Comparison of ENCODE assay signal across 10 cellular contexts in genomic region chr2:64402876-64403275, GRCh38. TPM values are rescaled to one million over a fixed set of nuclear protein-coding genes. Genes with fewer than 3 reads are reported as not detected.
A peak's percentile ranks its signal among the peaks of the same experiment; 100 is the strongest.
DNase-seq lines count a peak whose midpoint lies in the region; ATAC-seq and TF ChIP-seq lines count a peak whose summit lies in the region.
"Had no signal": no experiment of that assay in that cellular context is flagged by ENCODE, and none has a peak within 500 bp of the region (broad histone marks: within the 10 kb centered on the region; RNA-seq: fewer than 3 reads in every experiment).

No MANE protein-coding gene starts in this region.

- DNase-seq in EL (peak; percentile 7), SJCRH30 (peak; percentile 16 to 52), fibroblast of pulmonary artery (ENCODE audit: low read depth) (peak; percentile 65), psoas muscle (no peak), hepatic stellate cell (ENCODE audit: low spot score) (no peak), NCI-H128 (lab: John Stamatoyannopoulos, UW; ENCODE audit: unreplicated experiment) (no peak)
- DNase-seq: erythroblast, NCI-H524 had no signal

- no peaks in the 10 kb centered on the region for H3K36me3 ChIP-seq in SJCRH30
- no peaks in the 10 kb centered on the region for H3K36me3 ChIP-seq in psoas muscle (ENCODE audit: insufficient read depth in 1 of 2, low read depth in 1 of 2)

- H3K9me3 ChIP-seq in SJCRH30 (replicated peaks), result no peaks in the 10 kb centered on the region
- H3K9me3 ChIP-seq in psoas muscle, result no peaks in the 10 kb centered on the region

- H3K27me3 ChIP-seq in SJCRH30 (no peaks in the 10 kb centered on the region), psoas muscle (ENCODE audit: insufficient read depth in 3 of 3, low read length in 2 of 3) (no peaks in the 10 kb centered on the region)

- ATAC-seq in psoas muscle (peak; percentile 67 to 81 (median 70)), GM18511 (IDR thresholded peaks at IDR 0.05; ENCODE audit: unreplicated experiment) (no peak), HG03135 (IDR thresholded peaks at IDR 0.05; ENCODE audit: unreplicated experiment) (no peak)

- no peak overlapping the region for H3K4me3 ChIP-seq in SJCRH30
- H3K4me3 ChIP-seq in fibroblast of pulmonary artery (replicated peaks; ENCODE audit: low read depth, low read length), result no peak overlapping the region
- no peak overlapping the region for H3K4me3 ChIP-seq in psoas muscle

- TF ChIP-seq CTCF in fibroblast of pulmonary artery (IDR thresholded peaks at IDR 0.05; ENCODE audit: low read length, missing control alignments), result peak; percentile 13
- peak; percentile 14 for TF ChIP-seq CTCF in psoas muscle (IDR thresholded peaks at IDR 0.05)

- H3K27ac ChIP-seq in SJCRH30, result no peak overlapping the region
- peak overlapping the region; percentile 85 for H3K27ac ChIP-seq in psoas muscle

- peaks cover 47% of the 10 kb centered on the region for H3K4me1 ChIP-seq in SJCRH30
- H3K4me1 ChIP-seq in psoas muscle, result peaks cover 57% of the 10 kb centered on the region

- WGBS in psoas muscle, 3 donors, result 7 to 16% (median 13%) methylated on average over 1 of the region's 1 CpG

- intact Hi-C loops in psoas muscle (cut with DNase I), result loop anchor here in 1 of 2 donors (2.0 to 5.0 kb wide), 3 partner anchors 41 to 71 kb away; partner anchors contain the start of gene LGALSL

RNA-seq across cellular contexts. Expression of gene LGALSL, which starts 51.1 kb away (rescaled TPM):
- total RNA-seq in SJCRH30 (2014; rRNA removed; shearing (Covaris generic)), result 11.3 and 14.9 TPM in 2 replicates
- 10 to 100 TPM; 11.4 to 30.9 (median 23.2) TPM for total RNA-seq in psoas muscle
- polyA plus RNA-seq in psoas muscle, result 1 to 10 TPM; 3.6 to 4.6 (median 4.2) TPM

Comparison
In these comparisons a context has a peak if more than half of its experiments do, and no peak if none do; other contexts are left out.
1. DNase-seq: peak in EL (single experiment), SJCRH30 (2 of 2) and fibroblast of pulmonary artery (single experiment); none in psoas muscle (0 of 2), hepatic stellate cell (single experiment) and NCI-H128 (single experiment).
2. ATAC-seq: peak in psoas muscle (4 of 4); none in GM18511 (single experiment) and HG03135 (single experiment).